ENCODE assay signal across 2 cellular contexts in the genomic region with DNA sequence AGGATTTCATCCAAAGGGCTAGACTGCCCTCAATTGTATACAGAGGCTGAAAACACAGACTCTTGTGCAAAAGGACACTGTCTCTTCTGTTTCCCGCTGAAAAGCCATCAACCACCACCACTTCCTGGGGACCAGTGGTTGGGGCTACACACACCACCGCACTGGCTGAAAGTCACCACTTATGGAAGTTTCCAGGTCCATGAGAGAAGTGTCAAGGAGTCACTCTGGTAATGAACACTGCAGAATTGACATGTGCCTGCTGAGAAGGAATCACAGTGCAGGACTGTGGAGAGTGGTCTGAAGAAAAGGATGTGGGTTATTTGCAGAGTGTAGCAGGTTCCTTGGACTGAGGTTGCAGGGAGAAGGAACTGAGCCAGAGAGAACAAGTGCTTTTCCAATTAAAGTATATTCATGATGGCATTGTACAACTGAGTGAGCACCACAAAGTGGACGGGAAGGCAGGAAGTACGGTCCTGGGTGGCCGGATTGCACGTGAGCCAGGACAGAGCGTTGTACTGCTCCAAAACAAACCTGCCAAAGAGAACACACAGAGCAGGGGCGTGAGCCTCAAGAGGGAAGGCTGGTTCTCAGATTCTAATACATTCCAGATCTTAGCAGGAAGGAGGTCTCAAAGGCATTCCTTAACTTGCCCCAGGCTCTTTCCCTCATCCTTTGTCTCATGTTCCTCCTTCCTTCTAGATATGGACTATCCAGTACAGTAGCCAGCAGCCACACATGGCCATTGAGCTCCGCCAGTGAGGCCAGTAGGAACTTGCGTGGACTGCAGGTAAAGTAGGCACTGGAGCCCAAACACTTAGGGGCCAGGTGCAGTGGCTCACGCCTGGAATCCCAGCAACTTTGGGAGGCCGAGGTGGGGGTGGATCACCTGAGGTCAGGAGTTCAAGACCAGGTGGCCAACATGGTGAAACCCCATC.
A peak's percentile ranks its signal among the peaks of the same experiment; 100 is the strongest.
TF ChIP-seq lines count a peak whose summit lies in the region.

No MANE protein-coding gene starts in this region.

TF ChIP-seq in IMR-90, 13 proteins besides CTCF, POLR2A, EP300 and RAD21:
- TF ChIP-seq, protein P1, sequence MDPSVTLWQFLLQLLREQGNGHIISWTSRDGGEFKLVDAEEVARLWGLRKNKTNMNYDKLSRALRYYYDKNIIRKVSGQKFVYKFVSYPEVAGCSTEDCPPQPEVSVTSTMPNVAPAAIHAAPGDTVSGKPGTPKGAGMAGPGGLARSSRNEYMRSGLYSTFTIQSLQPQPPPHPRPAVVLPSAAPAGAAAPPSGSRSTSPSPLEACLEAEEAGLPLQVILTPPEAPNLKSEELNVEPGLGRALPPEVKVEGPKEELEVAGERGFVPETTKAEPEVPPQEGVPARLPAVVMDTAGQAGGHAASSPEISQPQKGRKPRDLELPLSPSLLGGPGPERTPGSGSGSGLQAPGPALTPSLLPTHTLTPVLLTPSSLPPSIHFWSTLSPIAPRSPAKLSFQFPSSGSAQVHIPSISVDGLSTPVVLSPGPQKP (IDR thresholded peaks at IDR 0.05; ENCODE audit: borderline replicate concordance, low read depth, low read length): no peak
- TF ChIP-seq NFE2L2 (IDR thresholded peaks at IDR 0.05; ENCODE audit: low read depth, low read length): no peak
- TF ChIP-seq RFX5 (IDR thresholded peaks at IDR 0.05; ENCODE audit: low read depth, low read length): no peak
- no peak for TF ChIP-seq BHLHE40 (IDR thresholded peaks at IDR 0.05; ENCODE audit: low read depth, low read length)
- no peak for TF ChIP-seq CEBPB (IDR thresholded peaks at IDR 0.05; ENCODE audit: low read depth, low read length)
- TF ChIP-seq MAFK (IDR thresholded peaks at IDR 0.05; ENCODE audit: low read depth, low read length): no peak
- no peak for TF ChIP-seq RCOR1 (IDR thresholded peaks at IDR 0.05; ENCODE audit: insufficient replicate concordance, low read length)
- no peak for TF ChIP-seq CHD1 (IDR thresholded peaks at IDR 0.05; ENCODE audit: low read depth, low read length)
- no peak for TF ChIP-seq FOS (IDR thresholded peaks at IDR 0.05; ENCODE audit: low read depth, low read length)
TF ChIP-seq in IMR-90: peak in this region for 0.

TF ChIP-seq in GM12878, 131 proteins besides CTCF, POLR2A, EP300 and RAD21:
- TF ChIP-seq RUNX3 (IDR thresholded peaks at IDR 0.05; ENCODE audit: low read length) (0 out of 2 replicates have a peak, but pooled peaks have one; percentile 8), MYB (IDR thresholded peaks at IDR 0.05; ENCODE audit: borderline replicate concordance, low read depth, low read length) (no peak)
TF ChIP-seq in GM12878: peak in this region for 1.
